Comparison of ENCODE assay signal across 2 cellular contexts in the genomic region with DNA sequence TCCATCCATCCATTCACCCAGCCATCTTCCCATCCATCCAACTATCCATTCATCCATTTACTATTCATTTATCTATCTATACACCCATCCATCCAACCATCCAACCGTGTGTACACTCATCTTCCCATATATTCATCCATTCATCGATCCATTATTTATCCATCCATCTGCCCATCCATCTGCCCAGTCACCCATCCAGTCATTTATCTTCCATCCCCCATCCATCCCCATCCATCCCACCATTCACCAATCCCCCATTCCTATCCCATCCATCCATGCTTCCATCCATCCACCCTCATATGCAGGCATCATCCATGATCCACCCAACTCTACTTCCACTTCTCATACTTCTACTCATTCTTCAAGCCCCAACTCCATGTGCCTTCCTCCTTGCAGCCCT.
TF ChIP-seq lines count a peak whose summit lies in the region.

No MANE protein-coding gene starts in this region.

TF ChIP-seq in IMR-90, 13 proteins besides CTCF, POLR2A, EP300 and RAD21:
- no peak for TF ChIP-seq NFE2L2 (IDR thresholded peaks at IDR 0.05; ENCODE audit: low read depth, low read length)
- TF ChIP-seq, protein P1, sequence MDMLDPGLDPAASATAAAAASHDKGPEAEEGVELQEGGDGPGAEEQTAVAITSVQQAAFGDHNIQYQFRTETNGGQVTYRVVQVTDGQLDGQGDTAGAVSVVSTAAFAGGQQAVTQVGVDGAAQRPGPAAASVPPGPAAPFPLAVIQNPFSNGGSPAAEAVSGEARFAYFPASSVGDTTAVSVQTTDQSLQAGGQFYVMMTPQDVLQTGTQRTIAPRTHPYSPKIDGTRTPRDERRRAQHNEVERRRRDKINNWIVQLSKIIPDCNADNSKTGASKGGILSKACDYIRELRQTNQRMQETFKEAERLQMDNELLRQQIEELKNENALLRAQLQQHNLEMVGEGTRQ (IDR thresholded peaks at IDR 0.05; ENCODE audit: low read depth, low read length) = no peak
- TF ChIP-seq CHD1 (IDR thresholded peaks at IDR 0.05; ENCODE audit: low read depth, low read length) = no peak
- no peak for TF ChIP-seq RFX5 (IDR thresholded peaks at IDR 0.05; ENCODE audit: low read depth, low read length)
- TF ChIP-seq MAFK (IDR thresholded peaks at IDR 0.05; ENCODE audit: low read depth, low read length) = no peak
- TF ChIP-seq CEBPB (IDR thresholded peaks at IDR 0.05; ENCODE audit: low read depth, low read length) = no peak
- no peak for TF ChIP-seq FOS (IDR thresholded peaks at IDR 0.05; ENCODE audit: low read depth, low read length)
- TF ChIP-seq RCOR1 (IDR thresholded peaks at IDR 0.05; ENCODE audit: insufficient replicate concordance, low read length) = no peak
- no peak for TF ChIP-seq SMC3 (IDR thresholded peaks at IDR 0.05; ENCODE audit: low read depth, low read length)
- no peak for TF ChIP-seq MAZ (IDR thresholded peaks at IDR 0.05; ENCODE audit: borderline replicate concordance, low read depth, low read length)
- TF ChIP-seq MXI1 (IDR thresholded peaks at IDR 0.05; ENCODE audit: borderline replicate concordance, low read depth, low read length) = no peak
- no peak for TF ChIP-seq BHLHE40 (IDR thresholded peaks at IDR 0.05; ENCODE audit: low read depth, low read length)
- TF ChIP-seq, protein P2, sequence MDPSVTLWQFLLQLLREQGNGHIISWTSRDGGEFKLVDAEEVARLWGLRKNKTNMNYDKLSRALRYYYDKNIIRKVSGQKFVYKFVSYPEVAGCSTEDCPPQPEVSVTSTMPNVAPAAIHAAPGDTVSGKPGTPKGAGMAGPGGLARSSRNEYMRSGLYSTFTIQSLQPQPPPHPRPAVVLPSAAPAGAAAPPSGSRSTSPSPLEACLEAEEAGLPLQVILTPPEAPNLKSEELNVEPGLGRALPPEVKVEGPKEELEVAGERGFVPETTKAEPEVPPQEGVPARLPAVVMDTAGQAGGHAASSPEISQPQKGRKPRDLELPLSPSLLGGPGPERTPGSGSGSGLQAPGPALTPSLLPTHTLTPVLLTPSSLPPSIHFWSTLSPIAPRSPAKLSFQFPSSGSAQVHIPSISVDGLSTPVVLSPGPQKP (IDR thresholded peaks at IDR 0.05; ENCODE audit: borderline replicate concordance, low read depth, low read length) = no peak
TF ChIP-seq in IMR-90: peak in this region for 0.

TF ChIP-seq in H1, 55 proteins besides CTCF, POLR2A, EP300 and RAD21:
- TF ChIP-seq NRF1 (IDR thresholded peaks at IDR 0.05; ENCODE audit: low read depth, low read length) (no peak), RNF2 (IDR thresholded peaks at IDR 0.05; ENCODE audit: borderline replicate concordance, low read depth, low read length, missing control alignments, poor library complexity, severe bottlenecking) (no peak), CHD1 (IDR thresholded peaks at IDR 0.05; ENCODE audit: low read depth, low read length) (no peak), CREB1 (IDR thresholded peaks at IDR 0.05) (no peak), POLR2AphosphoS5 (IDR thresholded peaks at IDR 0.05; ENCODE audit: low read depth, low read length) (no peak), CEBPB (IDR thresholded peaks at IDR 0.05; ENCODE audit: low read depth, low read length) (no peak), ATF3 (IDR thresholded peaks at IDR 0.05; ENCODE audit: insufficient read depth, low read depth, low read length) (no peak), KDM5A (IDR thresholded peaks at IDR 0.05; ENCODE audit: low read length) (no peak), TBP (IDR thresholded peaks at IDR 0.05; ENCODE audit: low read depth, low read length) (no peak), MAFK (IDR thresholded peaks at IDR 0.05; ENCODE audit: low read depth, low read length) (no peak), PHF8 (conservative IDR thresholded peaks at IDR 0.05; ENCODE audit: low read depth, low read length) (no peak), BACH1 (IDR thresholded peaks at IDR 0.05; ENCODE audit: low read length) (no peak), CBX5 (IDR thresholded peaks at IDR 0.05; ENCODE audit: low read depth, low read length) (no peak)
- TF ChIP-seq, protein P3, sequence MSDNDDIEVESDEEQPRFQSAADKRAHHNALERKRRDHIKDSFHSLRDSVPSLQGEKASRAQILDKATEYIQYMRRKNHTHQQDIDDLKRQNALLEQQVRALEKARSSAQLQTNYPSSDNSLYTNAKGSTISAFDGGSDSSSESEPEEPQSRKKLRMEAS (IDR thresholded peaks at IDR 0.05) = no peak
